9 cellular contexts compared by ENCODE assay signal in the genomic region with DNA sequence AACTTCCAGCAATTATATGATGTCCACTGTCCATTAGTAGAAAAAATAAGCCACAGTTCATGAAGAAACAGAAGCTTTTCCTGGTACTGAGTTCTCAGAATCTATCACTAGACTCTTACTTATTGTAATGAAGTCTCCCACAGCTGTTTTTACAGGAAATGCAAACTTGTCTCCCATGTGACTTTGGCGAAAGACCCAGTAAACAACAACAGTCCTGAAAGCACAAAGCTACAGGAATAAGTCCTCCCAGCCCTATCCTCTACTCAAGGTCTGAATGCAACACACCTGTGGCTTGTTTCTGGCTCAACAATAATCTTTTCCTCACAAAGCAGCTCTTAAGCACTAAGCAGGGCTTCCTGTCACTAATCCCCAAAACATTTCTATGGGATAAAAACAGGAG. TPM values are rescaled to one million over a fixed set of nuclear protein-coding genes. Genes with fewer than 3 reads are reported as not detected.
DNase-seq lines count a peak whose midpoint lies in the region; ATAC-seq lines count a peak whose summit lies in the region.
"Had no signal": no experiment of that assay in that cellular context is flagged by ENCODE, and none has a peak within 500 bp of the region (broad histone marks: within the 10 kb centered on the region; RNA-seq: fewer than 3 reads in every experiment).

No MANE protein-coding gene starts in this region.

- ATAC-seq in CD4-positive, CD25-positive, alpha-beta regulatory T cell (ENCODE audit: low read depth in 2 of 2), result no peak
- ATAC-seq in GM21515 (IDR thresholded peaks at IDR 0.05; ENCODE audit: unreplicated experiment) (peak; percentile 53), right cardiac atrium (no peak)
- ATAC-seq in naive thymus-derived CD8-positive, alpha-beta T cell, result no peak
- ATAC-seq: PC-3 had no signal

- peaks cover 0 to 11% (median 8%) of the 10 kb centered on the region in 4 donors for H3K4me1 Mint-ChIP-seq in CD4-positive, CD25-positive, alpha-beta regulatory T cell
- peaks cover 8 to 12% (median 10%) of the 10 kb centered on the region in 4 donors for H3K4me1 Mint-ChIP-seq in naive thymus-derived CD8-positive, alpha-beta T cell

- H3K9me3 Mint-ChIP-seq in CD4-positive, CD25-positive, alpha-beta regulatory T cell, result peaks cover 0 to 2% (median 0%) of the 10 kb centered on the region in 7 donors
- no peaks in the 10 kb centered on the region for H3K9me3 Mint-ChIP-seq in naive thymus-derived CD8-positive, alpha-beta T cell

- POLR2A ChIA-PET in naive thymus-derived CD8-positive, alpha-beta T cell (lab: Charles Lee), result no interaction called here

- WGBS in HUES64, result 15% methylated on average over 1 of the region's 1 CpG
- WGBS in right cardiac atrium, result 34% methylated on average over 1 of the region's 1 CpG

- no peaks in the 10 kb centered on the region for H3K27me3 ChIP-seq in CD4-positive, CD25-positive, alpha-beta regulatory T cell (ENCODE audit: control insufficient read depth, insufficient read depth, low read length)
- H3K27me3 ChIP-seq in HUES64 (ENCODE audit: insufficient read depth, low read length) (no peaks in the 10 kb centered on the region), right cardiac atrium (ENCODE audit: control insufficient read depth, insufficient read depth) (no peaks in the 10 kb centered on the region)

- H3K4me1 ChIP-seq in CD4-positive, CD25-positive, alpha-beta regulatory T cell (ENCODE audit: control insufficient read depth, insufficient read depth, low read length, poor library complexity, severe bottlenecking), result no peaks in the 10 kb centered on the region
- peaks cover 21% of the 10 kb centered on the region for H3K4me1 ChIP-seq in HUES64 (ENCODE audit: insufficient read depth, low read length)
- no peaks in the 10 kb centered on the region for H3K4me1 ChIP-seq in right cardiac atrium (ENCODE audit: control insufficient read depth, insufficient read depth, low read length)

- no peaks in the 10 kb centered on the region for H3K9me3 ChIP-seq in CD4-positive, CD25-positive, alpha-beta regulatory T cell (ENCODE audit: control insufficient read depth in 2 of 2, low read length in 2 of 2)
- no peaks in the 10 kb centered on the region for H3K9me3 ChIP-seq in HUES64 (ENCODE audit: insufficient read depth, low read depth, low read length)
- H3K9me3 ChIP-seq in right cardiac atrium (ENCODE audit: control insufficient read depth, low read length), result no peaks in the 10 kb centered on the region

- H3K9ac ChIP-seq in HUES64 (ENCODE audit: low read depth, low read length), result 0 out of 2 replicates have a peak overlapping the region, but pooled peaks have one; percentile 7

- DNase-seq in CD4-positive, CD25-positive, alpha-beta regulatory T cell, result peak in 1 of 3 donors; percentile 39
- DNase-seq in foreskin melanocyte, result peak; percentile 28
- DNase-seq in cerebellar cortex (ENCODE audit: low spot score), result no peak
- no peak for DNase-seq in NCI-H2029 treated with DMSO at 0.1 percent for 48 hours (lab: John Stamatoyannopoulos, UW)
- no peak for DNase-seq in right cardiac atrium
- DNase-seq in naive thymus-derived CD8-positive, alpha-beta T cell, result no peak
- DNase-seq: PC-3 had no signal

- intact Hi-C loops in right cardiac atrium (cut with DNase I), result no loop called here

- H3K27ac Mint-ChIP-seq in CD4-positive, CD25-positive, alpha-beta regulatory T cell, result peak overlapping the region in 2 of 3 donors; percentile 53 to 79
- H3K27ac Mint-ChIP-seq in naive thymus-derived CD8-positive, alpha-beta T cell, result peak overlapping the region in 3 of 10 donors; percentile 3 to 53 (median 35)

- no peaks in the 10 kb centered on the region for H3K36me3 ChIP-seq in CD4-positive, CD25-positive, alpha-beta regulatory T cell (ENCODE audit: control insufficient read depth, insufficient read depth, low read length)
- no peaks in the 10 kb centered on the region for H3K36me3 ChIP-seq in HUES64 (ENCODE audit: insufficient read depth, low read length)

- H3K4me3 ChIP-seq in CD4-positive, CD25-positive, alpha-beta regulatory T cell (ENCODE audit: low read depth, low read length), result no peak overlapping the region
- 0 out of 2 replicates have a peak overlapping the region, but pooled peaks have one; percentile 2 for H3K4me3 ChIP-seq in HUES64 (ENCODE audit: low read length)
- H3K4me3 ChIP-seq in right cardiac atrium (ENCODE audit: low read length), result no peak overlapping the region

- H3K36me3 Mint-ChIP-seq in CD4-positive, CD25-positive, alpha-beta regulatory T cell, result no peaks in the 10 kb centered on the region
- H3K36me3 Mint-ChIP-seq in naive thymus-derived CD8-positive, alpha-beta T cell, result no peaks in the 10 kb centered on the region

- H3K4me3 Mint-ChIP-seq in CD4-positive, CD25-positive, alpha-beta regulatory T cell, result no peak overlapping the region
- no peak overlapping the region for H3K4me3 Mint-ChIP-seq in naive thymus-derived CD8-positive, alpha-beta T cell

- H3K27ac ChIP-seq in CD4-positive, CD25-positive, alpha-beta regulatory T cell (ENCODE audit: insufficient read depth, low read length, poor library complexity, severe bottlenecking), result no peak overlapping the region
- peak overlapping the region; percentile 66; the same call in 1 of the 2 replicates for H3K27ac ChIP-seq in HUES64 (ENCODE audit: low read depth, low read length)
- no peak overlapping the region for H3K27ac ChIP-seq in right cardiac atrium (ENCODE audit: low read length)

- no peaks in the 10 kb centered on the region for H3K27me3 Mint-ChIP-seq in CD4-positive, CD25-positive, alpha-beta regulatory T cell
- H3K27me3 Mint-ChIP-seq in naive thymus-derived CD8-positive, alpha-beta T cell, result peaks cover 0 to 4% (median 0%) of the 10 kb centered on the region in 5 donors

RNA-seq across cellular contexts. Expression of a gene that starts 55.8 kb away (rescaled TPM):
- total RNA-seq in CD4-positive, CD25-positive, alpha-beta regulatory T cell, result 0.91 TPM
- polyA plus RNA-seq in CD4-positive, CD25-positive, alpha-beta regulatory T cell, result 1 to 10 TPM in 1 of 4 donors, under 1 TPM in 3; 0.38 to 1.9 (median 0.73) TPM
- 21.3 TPM for polyA plus RNA-seq in HUES64 (2013, experiment 1 of 2)
- polyA plus RNA-seq in HUES64 (2013, experiment 2 of 2), result 24.8 TPM
- under 1 TPM in 3 of 4 donors, not detected in 1; 0.17 to 0.29 (median 0.17) TPM for total RNA-seq in right cardiac atrium
- polyA plus RNA-seq in right cardiac atrium, result 0.09 TPM
- total RNA-seq in naive thymus-derived CD8-positive, alpha-beta T cell, result 1 to 10 TPM; 4.6 to 6.1 TPM
- polyA plus RNA-seq in naive thymus-derived CD8-positive, alpha-beta T cell, result 100 to 1,000 TPM in 1 of 3 donors, 1 to 10 TPM in 2; 6.2 to 103 (median 8.4) TPM
